9 cellular contexts compared by ENCODE assay signal in the genomic region with DNA sequence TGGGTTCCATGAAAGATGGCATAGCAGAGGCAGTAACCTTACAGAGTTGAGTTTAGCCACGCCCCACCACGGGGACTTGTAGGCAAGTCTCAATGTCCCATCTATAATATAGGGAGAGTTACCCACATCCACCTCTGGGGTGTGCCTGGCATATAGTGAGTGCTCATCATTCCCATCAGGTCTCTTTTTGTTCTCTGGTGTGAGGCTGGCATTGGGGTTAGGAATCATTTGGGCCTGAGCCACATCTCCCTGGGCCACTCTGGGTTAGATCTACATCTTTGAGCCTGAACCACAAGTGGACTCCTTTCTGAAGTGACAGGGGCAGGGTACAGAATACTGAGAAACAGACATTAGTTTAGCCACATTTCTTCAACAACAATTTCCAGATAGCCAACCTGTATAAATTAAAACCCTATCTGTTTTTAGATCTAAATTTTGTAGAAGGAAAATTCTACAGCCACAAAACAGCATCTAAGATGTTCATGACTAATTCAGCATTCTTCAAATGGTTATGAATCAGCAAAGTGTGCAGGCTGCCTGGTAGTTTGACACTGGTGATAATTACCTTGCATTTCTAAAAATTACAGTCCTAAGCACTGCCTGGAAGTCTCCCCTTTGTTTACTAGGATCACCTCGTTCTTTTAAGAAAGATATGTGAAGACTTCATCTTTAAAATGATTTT. TPM values are rescaled to one million over a fixed set of nuclear protein-coding genes. Genes with fewer than 3 reads are reported as not detected.
A peak's percentile ranks its signal among the peaks of the same experiment; 100 is the strongest.
DNase-seq lines count a peak whose midpoint lies in the region; ATAC-seq, FAIRE-seq and TF ChIP-seq lines count a peak whose summit lies in the region.
"Had no signal": no experiment of that assay in that cellular context is flagged by ENCODE, and none has a peak within 500 bp of the region (broad histone marks: within the 10 kb centered on the region; RNA-seq: fewer than 3 reads in every experiment).

No MANE protein-coding gene starts in this region.

- POLR2A ChIA-PET in naive thymus-derived CD4-positive, alpha-beta T cell (lab: Charles Lee) = interaction anchor here (1.0 kb wide), 1 partner anchor 43 kb away, joined by 3 read pairs; no protein-coding TSS in a partner anchor

- intact Hi-C loops in activated T-helper 2 cell treated with anti-CD3 and anti-CD28 coated beads, Interferon-gamma antibody, Interleukin-2, Interleukin-4, amounts not matched to agents 10 μg/mL and 5 μg/mL and 100 μg/mL, durations not matched to agents 14 hours and 24 hours and 36 hours (cut with micrococcal nuclease) = loop anchor here (1.0 to 2.0 kb wide), 4 partner anchors 15 to 88 kb away; a partner anchor contains a TSS
- intact Hi-C loops in naive thymus-derived CD4-positive, alpha-beta T cell (cut with micrococcal nuclease) = loop anchor here in 1 of 2 donors (2.0 kb wide), 1 partner anchor 20 kb away; a partner anchor contains a TSS

- peaks cover 5 to 27% of the 10 kb centered on the region in 2 donors for H3K4me1 ChIP-seq in naive thymus-derived CD4-positive, alpha-beta T cell (ENCODE audit: control insufficient read depth in 2 of 2, insufficient read depth in 2 of 2, low read length in 2 of 2)
- H3K4me1 ChIP-seq: psoas muscle had no signal

- no peak overlapping the region for H3K4me3 ChIP-seq in naive thymus-derived CD4-positive, alpha-beta T cell (ENCODE audit: low read length)
- H3K4me3 ChIP-seq: psoas muscle had no signal

- TF ChIP-seq POLR2A in GM12891 (IDR thresholded peaks at IDR 0.05; ENCODE audit: low read depth, low read length) = no peak

- FAIRE-seq in GM12891 (lab: Jason Lieb, UNC) = peak; percentile 52

- DNase-seq in GM12891 (ENCODE audit: insufficient read length, low spot score) = no peak
- peak; percentile 44 for DNase-seq in HS-5 (ENCODE audit: low read depth)
- DNase-seq in activated T-helper 2 cell treated with anti-CD3 and anti-CD28 coated beads, Interferon-gamma antibody, Interleukin-2, Interleukin-4, amounts not matched to agents 10 μg/mL and 5 μg/mL and 100 μg/mL, durations not matched to agents 14 hours and 24 hours and 36 hours (ENCODE audit: low spot score) = no peak
- DNase-seq in naive thymus-derived CD4-positive, alpha-beta T cell = peak in 1 of 9 donors; percentile 29
- no peak for DNase-seq in LoVo (ENCODE audit: low spot score)
- DNase-seq in globus pallidus (ENCODE audit: low spot score) = no peak
- no peak for DNase-seq in SIG-M5 treated with dmso at 0.1 percent for 504 hours (lab: John Stamatoyannopoulos, UW; ENCODE audit: unreplicated experiment)
- DNase-seq: activated B cell treated with CpG ODN at 0.5 μM for 24 hours, psoas muscle had no signal

- peak overlapping the region; percentile 83 for H3K27ac Mint-ChIP-seq in activated T-helper 2 cell treated with anti-CD3 and anti-CD28 coated beads, Interferon-gamma antibody, Interleukin-2, Interleukin-4, amounts not matched to agents 10 μg/mL and 5 μg/mL and 100 μg/mL, durations not matched to agents 14 hours and 24 hours and 36 hours
- peak overlapping the region in 7 of 9 donors; percentile 6 to 76 (median 34) for H3K27ac Mint-ChIP-seq in naive thymus-derived CD4-positive, alpha-beta T cell
- H3K27ac Mint-ChIP-seq: activated B cell treated with CpG ODN at 0.5 μM for 24 hours had no signal

- no peaks in the 10 kb centered on the region for H3K9me3 ChIP-seq in naive thymus-derived CD4-positive, alpha-beta T cell (ENCODE audit: control insufficient read depth in 2 of 3, low read length in 3 of 3)
- H3K9me3 ChIP-seq: psoas muscle had no signal

- H3K27ac ChIP-seq in naive thymus-derived CD4-positive, alpha-beta T cell (ENCODE audit: low read depth, low read length) = no peak overlapping the region
- H3K27ac ChIP-seq: psoas muscle had no signal

- peak; percentile 61 for ATAC-seq in naive thymus-derived CD4-positive, alpha-beta T cell
- ATAC-seq: psoas muscle had no signal

- peaks cover 8% of the 10 kb centered on the region for H3K36me3 Mint-ChIP-seq in activated T-helper 2 cell treated with anti-CD3 and anti-CD28 coated beads, Interferon-gamma antibody, Interleukin-2, Interleukin-4, amounts not matched to agents 10 μg/mL and 5 μg/mL and 100 μg/mL, durations not matched to agents 14 hours and 24 hours and 36 hours (ENCODE audit: low read depth)
- H3K36me3 Mint-ChIP-seq in naive thymus-derived CD4-positive, alpha-beta T cell = peaks cover 0 to 17% (median 8%) of the 10 kb centered on the region in 5 donors

- H3K9me3 Mint-ChIP-seq in activated T-helper 2 cell treated with anti-CD3 and anti-CD28 coated beads, Interferon-gamma antibody, Interleukin-2, Interleukin-4, amounts not matched to agents 10 μg/mL and 5 μg/mL and 100 μg/mL, durations not matched to agents 14 hours and 24 hours and 36 hours = no peaks in the 10 kb centered on the region
- H3K9me3 Mint-ChIP-seq in naive thymus-derived CD4-positive, alpha-beta T cell = peaks cover 0 to 1% (median 0%) of the 10 kb centered on the region in 11 donors
- H3K9me3 Mint-ChIP-seq: activated B cell treated with CpG ODN at 0.5 μM for 24 hours had no signal

- no peaks in the 10 kb centered on the region for H3K36me3 ChIP-seq in naive thymus-derived CD4-positive, alpha-beta T cell (ENCODE audit: control insufficient read depth in 2 of 3, insufficient read depth in 3 of 3, low read length in 3 of 3)

- CTCF ChIA-PET in naive thymus-derived CD4-positive, alpha-beta T cell (lab: Charles Lee) = no interaction called here

- H3K4me1 Mint-ChIP-seq in activated T-helper 2 cell treated with anti-CD3 and anti-CD28 coated beads, Interferon-gamma antibody, Interleukin-2, Interleukin-4, amounts not matched to agents 10 μg/mL and 5 μg/mL and 100 μg/mL, durations not matched to agents 14 hours and 24 hours and 36 hours (ENCODE audit: low read depth) = peaks cover 58% of the 10 kb centered on the region
- peaks cover 19 to 64% (median 52%) of the 10 kb centered on the region in 7 donors for H3K4me1 Mint-ChIP-seq in naive thymus-derived CD4-positive, alpha-beta T cell
- H3K4me1 Mint-ChIP-seq: activated B cell treated with CpG ODN at 0.5 μM for 24 hours had no signal

- no peak overlapping the region for H3K4me3 Mint-ChIP-seq in activated T-helper 2 cell treated with anti-CD3 and anti-CD28 coated beads, Interferon-gamma antibody, Interleukin-2, Interleukin-4, amounts not matched to agents 10 μg/mL and 5 μg/mL and 100 μg/mL, durations not matched to agents 14 hours and 24 hours and 36 hours (ENCODE audit: low read depth)
- H3K4me3 Mint-ChIP-seq in naive thymus-derived CD4-positive, alpha-beta T cell = peak overlapping the region in 2 of 10 donors; percentile 1 to 48
- H3K4me3 Mint-ChIP-seq: activated B cell treated with CpG ODN at 0.5 μM for 24 hours had no signal

- H3K27me3 Mint-ChIP-seq in activated T-helper 2 cell treated with anti-CD3 and anti-CD28 coated beads, Interferon-gamma antibody, Interleukin-2, Interleukin-4, amounts not matched to agents 10 μg/mL and 5 μg/mL and 100 μg/mL, durations not matched to agents 14 hours and 24 hours and 36 hours (ENCODE audit: low read depth) = no peaks in the 10 kb centered on the region
- H3K27me3 Mint-ChIP-seq in naive thymus-derived CD4-positive, alpha-beta T cell = no peaks in the 10 kb centered on the region
- H3K27me3 Mint-ChIP-seq: activated B cell treated with CpG ODN at 0.5 μM for 24 hours had no signal

- no peaks in the 10 kb centered on the region for H3K27me3 ChIP-seq in naive thymus-derived CD4-positive, alpha-beta T cell (ENCODE audit: control insufficient read depth in 2 of 2, insufficient read depth in 2 of 2, low read length in 2 of 2)

TF ChIP-seq in GM12891, 5 proteins besides CTCF, POLR2A, EP300 and RAD21:
- TF ChIP-seq POU2F2 (IDR thresholded peaks at IDR 0.05; ENCODE audit: low read depth, low read length) (no peak), POLR2AphosphoS5 (IDR thresholded peaks at IDR 0.05; ENCODE audit: low read depth, low read length) (no peak), PAX5 (IDR thresholded peaks at IDR 0.05; ENCODE audit: insufficient read depth, low read length, severe bottlenecking) (no peak), SPI1 (IDR thresholded peaks at IDR 0.05; ENCODE audit: low read depth, low read length) (no peak), TAF1 (IDR thresholded peaks at IDR 0.05; ENCODE audit: low read depth, low read length) (no peak)
TF ChIP-seq in GM12891: peak in this region for 0.

RNA-seq across cellular contexts. Expression of a gene that starts 20.1 kb away (rescaled TPM):
- 3.4 TPM for polyA plus RNA-seq in GM12891 (2012; ENCODE audit: low read depth, missing spikeins)
- total RNA-seq in activated T-helper 2 cell treated with anti-CD3 and anti-CD28 coated beads, Interferon-gamma antibody, Interleukin-2, Interleukin-4, amounts not matched to agents 10 μg/mL and 5 μg/mL and 100 μg/mL, durations not matched to agents 14 hours and 24 hours and 36 hours = 15.8 and 17.7 TPM in 2 replicates
- 10 to 100 TPM in 4 of 5 experiments, 1 to 10 TPM in 1; 6.8 to 22.5 (median 19.4) TPM for total RNA-seq in naive thymus-derived CD4-positive, alpha-beta T cell
- polyA plus RNA-seq in naive thymus-derived CD4-positive, alpha-beta T cell = 10 to 100 TPM in 1 of 2 donors, 1 to 10 TPM in 1; 9.1 to 12.2 TPM
